ENCODE assay signal across 17 cellular contexts in the genomic region with DNA sequence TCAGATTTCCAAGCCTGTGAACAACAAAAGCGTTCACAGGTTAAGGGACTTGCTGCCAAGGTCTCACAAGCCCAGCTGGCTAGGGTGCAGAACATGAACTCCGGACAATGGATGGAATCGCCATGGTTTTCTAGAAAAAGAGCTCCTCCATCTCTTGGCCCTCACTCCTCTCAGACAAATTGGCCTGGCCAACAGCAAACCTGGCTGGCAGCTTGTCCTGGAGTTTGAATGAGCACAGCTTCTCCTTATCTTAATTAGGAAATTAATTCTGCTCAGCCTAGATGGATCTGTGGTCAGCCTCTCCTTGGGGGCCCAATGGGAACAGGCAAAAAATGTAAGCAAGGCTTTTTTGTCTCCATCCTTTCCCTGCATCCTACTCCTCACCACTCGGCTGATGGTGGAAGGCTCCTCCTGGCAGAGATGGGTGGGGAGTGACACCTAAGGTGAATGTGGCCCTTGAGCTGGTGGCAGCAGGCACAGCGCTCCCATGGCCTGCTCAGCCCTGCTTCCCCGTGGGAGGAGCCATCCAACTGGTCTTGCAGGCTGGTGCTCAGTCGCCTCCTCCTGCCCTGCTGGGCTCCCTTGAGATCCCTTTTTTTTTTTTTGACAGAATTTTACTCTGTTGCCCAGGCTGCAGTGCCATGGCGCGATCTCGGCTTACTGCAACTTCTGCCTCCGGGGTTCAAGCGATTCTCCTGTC. TPM values are rescaled to one million over a fixed set of nuclear protein-coding genes. Genes with fewer than 3 reads are reported as not detected.
A peak's percentile ranks its signal among the peaks of the same experiment; 100 is the strongest.
DNase-seq lines count a peak whose midpoint lies in the region; ATAC-seq and TF ChIP-seq lines count a peak whose summit lies in the region.
"Had no signal": no experiment of that assay in that cellular context is flagged by ENCODE, and none has a peak within 500 bp of the region (broad histone marks: within the 10 kb centered on the region; RNA-seq: fewer than 3 reads in every experiment).

No MANE protein-coding gene starts in this region.

- H3K36me3 Mint-ChIP-seq in GM23338 (ENCODE audit: low read depth) (peaks cover 10% of the 10 kb centered on the region; the same call in 1 of the 3 replicates), brain (peaks cover 30% of the 10 kb centered on the region)
- H3K36me3 Mint-ChIP-seq in activated CD8-positive, alpha-beta memory T cell treated with anti-CD3 and anti-CD28 coated beads, Interleukin-2, amount 10 ng/mL, durations not matched to agents 7 days and 5 days = no peaks in the 10 kb centered on the region

- H3K4me3 Mint-ChIP-seq in GM23338 (no peak overlapping the region), brain (peak overlapping the region in 2 of 5 experiments; percentile 31 to 43)
- H3K4me3 Mint-ChIP-seq in activated CD8-positive, alpha-beta memory T cell treated with anti-CD3 and anti-CD28 coated beads, Interleukin-2, amount 10 ng/mL, durations not matched to agents 7 days and 5 days = no peak overlapping the region
- H3K4me3 Mint-ChIP-seq: activated CD4-positive, alpha-beta memory T cell treated with anti-CD3 and anti-CD28 coated beads, Interleukin-2, amount 10 ng/mL, durations not matched to agents 7 days and 5 days; activated T-helper 17 cell treated with anti-CD3 and anti-CD28 coated beads, Interleukin-2, amount 50 U/mL, for 72 hours; mesothelial cell of epicardium had no signal

- H3K18ac ChIP-seq in mesendoderm (ENCODE audit: low read length) = no peak overlapping the region

- DNase-seq in GM23338 (ENCODE audit: low spot score) (no peak), mesendoderm (peak; percentile 49), left ventricle myocardium inferior (no peak), brain microvascular endothelial cell (no peak)
- DNase-seq in activated CD8-positive, alpha-beta memory T cell treated with anti-CD3 and anti-CD28 coated beads, Interleukin-2, amount 10 ng/mL, durations not matched to agents 7 days and 5 days = no peak
- DNase-seq: activated CD4-positive, alpha-beta memory T cell treated with anti-CD3 and anti-CD28 coated beads, Interleukin-2, amount 10 ng/mL, durations not matched to agents 7 days and 5 days; amniotic stem cell; NCI-H187 treated with DMSO at 0.1 percent for 48 hours; NK-92 treated with Interleukin-12 subunit alpha and Interleukin-12 subunit beta, amount 100 ng/mL, for 24 hours; SHP77 treated with DMSO at 0.1 percent for 48 hours; stimulated activated CD4-positive, alpha-beta T cell treated with anti-CD3 and anti-CD28 coated beads, Interleukin-12 subunit alpha, Interleukin-12 subunit beta, amount 100 ng/mL, for 4 hours had no signal

- ATAC-seq in GM23338 (peak; percentile 40), HG03354 (IDR thresholded peaks at IDR 0.05; ENCODE audit: poor library complexity, severe bottlenecking, unreplicated experiment) (no peak)
- no peak for ATAC-seq in activated CD8-positive, alpha-beta memory T cell treated with anti-CD3 and anti-CD28 coated beads, Interleukin-2, amount 10 ng/mL, durations not matched to agents 7 days and 5 days
- ATAC-seq: activated T-helper 17 cell treated with anti-CD3 and anti-CD28 coated beads, Interleukin-2, amount 50 U/mL, for 72 hours had no signal

- no peak overlapping the region for H2AK5ac ChIP-seq in mesendoderm (ENCODE audit: low read length)

- H4K5ac ChIP-seq in mesendoderm (ENCODE audit: low read length) = no peak overlapping the region

- H3K27me3 Mint-ChIP-seq in GM23338 (ENCODE audit: insufficient read depth, low read depth, poor library complexity) (peaks cover 15% of the 10 kb centered on the region), brain (peaks cover 9% of the 10 kb centered on the region)
- no peaks in the 10 kb centered on the region for H3K27me3 Mint-ChIP-seq in activated CD8-positive, alpha-beta memory T cell treated with anti-CD3 and anti-CD28 coated beads, Interleukin-2, amount 10 ng/mL, durations not matched to agents 7 days and 5 days
- H3K27me3 Mint-ChIP-seq: activated CD4-positive, alpha-beta memory T cell treated with anti-CD3 and anti-CD28 coated beads, Interleukin-2, amount 10 ng/mL, durations not matched to agents 7 days and 5 days; activated T-helper 17 cell treated with anti-CD3 and anti-CD28 coated beads, Interleukin-2, amount 50 U/mL, for 72 hours had no signal

- WGBS in mesendoderm (ENCODE audit: extremely low coverage, insufficient coverage, low lambda C conversion rate) = no CpG with 5 or more reads among the region's 12 CpGs

- peaks cover 47% of the 10 kb centered on the region for H3K79me1 ChIP-seq in mesendoderm (ENCODE audit: low read length)

- H3F3A ChIP-seq in GM23338 (replicated peaks; ENCODE audit: low read depth) = no peaks in the 10 kb centered on the region

- H3K36me3 ChIP-seq in BLaER1 (0 out of 2 replicates have a peak, but pooled peaks cover 16% of the 10 kb centered on the region), GM23338 (ENCODE audit: insufficient read depth) (no peaks in the 10 kb centered on the region), mesendoderm (ENCODE audit: control insufficient read depth, insufficient read depth, low read length) (no peaks in the 10 kb centered on the region), left ventricle myocardium inferior (no peaks in the 10 kb centered on the region), brain microvascular endothelial cell (replicated peaks) (no peaks in the 10 kb centered on the region)
- H3K36me3 ChIP-seq: ovary had no signal

- H3K4me3 ChIP-seq in BLaER1 (no peak overlapping the region), GM23338 (no peak overlapping the region), mesendoderm (ENCODE audit: low read length) (no peak overlapping the region), left ventricle myocardium inferior (no peak overlapping the region), brain microvascular endothelial cell (ENCODE audit: low read depth, low read length) (no peak overlapping the region)
- H3K4me3 ChIP-seq: ovary had no signal

- H3K9me2 ChIP-seq in GM23338 (ENCODE audit: insufficient read depth) = no peaks in the 10 kb centered on the region

- H3K9me3 Mint-ChIP-seq in GM23338 = no peaks in the 10 kb centered on the region
- H3K9me3 Mint-ChIP-seq in brain = no peaks in the 10 kb centered on the region
- H3K9me3 Mint-ChIP-seq in activated CD8-positive, alpha-beta memory T cell treated with anti-CD3 and anti-CD28 coated beads, Interleukin-2, amount 10 ng/mL, durations not matched to agents 7 days and 5 days (ENCODE audit: low read depth) = no peaks in the 10 kb centered on the region
- H3K9me3 Mint-ChIP-seq: activated CD4-positive, alpha-beta memory T cell treated with anti-CD3 and anti-CD28 coated beads, Interleukin-2, amount 10 ng/mL, durations not matched to agents 7 days and 5 days; activated T-helper 17 cell treated with anti-CD3 and anti-CD28 coated beads, Interleukin-2, amount 50 U/mL, for 72 hours; mesothelial cell of epicardium had no signal

- no peak overlapping the region for H2BK5ac ChIP-seq in mesendoderm (ENCODE audit: low read length)

- H3K4me1 ChIP-seq in BLaER1 = peaks cover 59% of the 10 kb centered on the region
- peaks cover 36% of the 10 kb centered on the region for H3K4me1 ChIP-seq in GM23338 (ENCODE audit: insufficient read depth)
- H3K4me1 ChIP-seq in mesendoderm (ENCODE audit: control insufficient read depth, low read depth, low read length) = peaks cover 30% of the 10 kb centered on the region
- peaks cover 38% of the 10 kb centered on the region for H3K4me1 ChIP-seq in left ventricle myocardium inferior

- CTCF ChIA-PET in activated CD8-positive, alpha-beta memory T cell treated with anti-CD3 and anti-CD28 coated beads, Interleukin-2, amount 10 ng/mL, durations not matched to agents 7 days and 5 days (lab: Charles Lee) = interaction anchor here (0.6 kb wide), 1 partner anchor 410 kb away, joined by 3 read pairs; no protein-coding TSS in a partner anchor

- H2BK15ac ChIP-seq in mesendoderm (replicated peaks; ENCODE audit: low read depth) = no peak overlapping the region

- no peak overlapping the region for H3K27ac ChIP-seq in BLaER1
- H3K27ac ChIP-seq in GM23338 (ENCODE audit: low read depth) = no peak overlapping the region
- H3K27ac ChIP-seq in mesendoderm (ENCODE audit: low read depth, low read length) = no peak overlapping the region
- no peak overlapping the region for H3K27ac ChIP-seq in left ventricle myocardium inferior (replicated peaks)
- no peak overlapping the region for H3K27ac ChIP-seq in brain microvascular endothelial cell
- H3K27ac ChIP-seq: ovary had no signal

- peak overlapping the region; percentile 42 for H3K56ac ChIP-seq in mesendoderm (ENCODE audit: low read length)

- no peak overlapping the region for H2BK120ac ChIP-seq in mesendoderm (ENCODE audit: low read depth, low read length)

- H4K8ac ChIP-seq in mesendoderm (ENCODE audit: low read depth, low read length) = no peak overlapping the region

- H3K9me3 ChIP-seq in BLaER1 (no peaks in the 10 kb centered on the region), left ventricle myocardium inferior (replicated peaks) (no peaks in the 10 kb centered on the region)
- H3K9me3 ChIP-seq: ovary had no signal

- intact Hi-C loops in left ventricle myocardium inferior (cut with micrococcal nuclease) = no loop called here

- no peaks in the 10 kb centered on the region for H3K27me3 ChIP-seq in BLaER1
- no peaks in the 10 kb centered on the region for H3K27me3 ChIP-seq in GM23338 (ENCODE audit: insufficient read depth)
- H3K27me3 ChIP-seq in mesendoderm (ENCODE audit: insufficient read depth, low read length, poor library complexity) = no peaks in the 10 kb centered on the region
- H3K27me3 ChIP-seq in left ventricle myocardium inferior (ENCODE audit: low read depth) = no peaks in the 10 kb centered on the region
- no peaks in the 10 kb centered on the region for H3K27me3 ChIP-seq in brain microvascular endothelial cell (replicated peaks)
- H3K27me3 ChIP-seq: ovary had no signal

- H3K27ac Mint-ChIP-seq in GM23338 (no peak overlapping the region), brain (peak overlapping the region; percentile 66 to 81 (median 74))
- H3K27ac Mint-ChIP-seq in activated CD8-positive, alpha-beta memory T cell treated with anti-CD3 and anti-CD28 coated beads, Interleukin-2, amount 10 ng/mL, durations not matched to agents 7 days and 5 days = no peak overlapping the region
- H3K27ac Mint-ChIP-seq: activated CD4-positive, alpha-beta memory T cell treated with anti-CD3 and anti-CD28 coated beads, Interleukin-2, amount 10 ng/mL, durations not matched to agents 7 days and 5 days; mesothelial cell of epicardium had no signal

- in situ Hi-C loops in brain microvascular endothelial cell (cut with HindIII; ENCODE audit: low pct_ligation_motif_present, low sequenced_read_pairs) = no loop called here

- no peak for TF ChIP-seq CTCF in GM23338 (conservative IDR thresholded peaks at IDR 0.05; ENCODE audit: low read depth in 2 of 2)
- no peak for TF ChIP-seq CTCF in brain (conservative IDR thresholded peaks at IDR 0.05)
- no peak for TF ChIP-seq CTCF in left ventricle myocardium inferior (IDR thresholded peaks at IDR 0.05; ENCODE audit: borderline replicate concordance)
- TF ChIP-seq CTCF in brain microvascular endothelial cell (IDR thresholded peaks at IDR 0.05; ENCODE audit: low read depth, low read length, missing control alignments) = no peak

- no peak overlapping the region for H3K9ac ChIP-seq in BLaER1
- H3K9ac ChIP-seq in mesendoderm (ENCODE audit: low read length) = no peak overlapping the region

- H3K4ac ChIP-seq in mesendoderm (ENCODE audit: low read depth, low read length) = no peak overlapping the region

- H3K4me2 ChIP-seq in BLaER1 (peak overlapping the region; percentile 0; the same call in 1 of the 2 replicates), GM23338 (no peak overlapping the region), mesendoderm (ENCODE audit: low read length) (no peak overlapping the region)

- H3K4me1 Mint-ChIP-seq in GM23338 (peaks cover 66% of the 10 kb centered on the region), brain (peaks cover 93% of the 10 kb centered on the region)
- H3K4me1 Mint-ChIP-seq in activated CD8-positive, alpha-beta memory T cell treated with anti-CD3 and anti-CD28 coated beads, Interleukin-2, amount 10 ng/mL, durations not matched to agents 7 days and 5 days = peaks cover 42% of the 10 kb centered on the region

- H3K23ac ChIP-seq in mesendoderm (ENCODE audit: low read length) = no peak overlapping the region

- no peak overlapping the region for H2AFZ ChIP-seq in GM23338

- H3K79me2 ChIP-seq in GM23338 (replicated peaks; ENCODE audit: insufficient read depth) (peaks cover 98% of the 10 kb centered on the region), mesendoderm (ENCODE audit: control insufficient read depth, insufficient read depth, low read length) (peaks cover 66% of the 10 kb centered on the region)

- H4K20me1 ChIP-seq in BLaER1 (peaks cover 66% of the 10 kb centered on the region), GM23338 (replicated peaks; ENCODE audit: insufficient read depth) (peaks cover 51% of the 10 kb centered on the region)

RNA-seq across cellular contexts. Expression of gene KLHL25, which starts 5.8 kb away (rescaled TPM):
- total RNA-seq in GM23338 (2014; rRNA removed; shearing (Covaris generic)) = 28.5 and 38.3 TPM in 2 replicates
- 5.2 and 5.8 TPM in 2 replicates for polyA plus RNA-seq in GM23338 (2016; fragmentation: Nextera tagmentation; extraction: Ambion mirVana)
- 14.7 TPM for polyA plus RNA-seq in brain (ENCODE audit: insufficient read depth, low read depth, low replicate concordance)
- 4.3 TPM for polyA plus RNA-seq in mesendoderm (2013, experiment 1 of 2)
- polyA plus RNA-seq in mesendoderm (2013, experiment 2 of 2) = 4.4 TPM
- 4.0 TPM for total RNA-seq in left ventricle myocardium inferior
- total RNA-seq in activated CD8-positive, alpha-beta memory T cell treated with anti-CD3 and anti-CD28 coated beads, Interleukin-2, amount 10 ng/mL, durations not matched to agents 7 days and 5 days = 1 to 10 TPM; 4.3 to 4.5 TPM

Comparison
In these comparisons a context has a peak if more than half of its experiments do, and no peak if none do; other contexts are left out.
1. H3K27ac Mint-ChIP-seq: peak in brain (5 of 5); none in GM23338 (single experiment) and activated CD8-positive, alpha-beta memory T cell treated with anti-CD3 and anti-CD28 coated beads, Interleukin-2, amount 10 ng/mL, durations not matched to agents 7 days and 5 days (single experiment).